In genomic region chr1:46342084-46342656, GRCh38 we compare ENCODE assay signal across 8 cellular contexts. TPM values are rescaled to one million over a fixed set of nuclear protein-coding genes. Genes with fewer than 3 reads are reported as not detected.
DNase-seq lines count a peak whose midpoint lies in the region; ATAC-seq and TF ChIP-seq lines count a peak whose summit lies in the region.

No MANE protein-coding gene starts in this region.

- H3K27ac Mint-ChIP-seq in CD4-positive, CD25-positive, alpha-beta regulatory T cell = peak overlapping the region; percentile 80 to 99 (median 99)
- H3K27ac Mint-ChIP-seq in activated B cell treated with CpG ODN at 0.5 μM for 24 hours = peak overlapping the region; percentile 98

- H3K4me3 ChIP-seq in CD4-positive, CD25-positive, alpha-beta regulatory T cell (ENCODE audit: low read depth, low read length) = no peak overlapping the region
- no peak overlapping the region for H3K4me3 ChIP-seq in vagina

- H3K27ac ChIP-seq in CD4-positive, CD25-positive, alpha-beta regulatory T cell (ENCODE audit: insufficient read depth, low read length, poor library complexity, severe bottlenecking) = peak overlapping the region; percentile 98
- peak overlapping the region; percentile 95 for H3K27ac ChIP-seq in vagina

- intact Hi-C loops in activated B cell treated with CpG ODN at 0.5 μM for 24 hours (cut with micrococcal nuclease) = loop anchor here (10.0 kb wide), 1 partner anchor 657 kb away; the partner anchor contains the start of genes GPBP1L1 and TMEM69
- intact Hi-C loops in vagina (cut with DNase I) = no loop called here

- H3K4me1 ChIP-seq in CD4-positive, CD25-positive, alpha-beta regulatory T cell (ENCODE audit: control insufficient read depth, insufficient read depth, low read length, poor library complexity, severe bottlenecking) = peaks cover 15% of the 10 kb centered on the region
- peaks cover 8% of the 10 kb centered on the region for H3K4me1 ChIP-seq in vagina

- no peaks in the 10 kb centered on the region for H3K9me3 ChIP-seq in CD4-positive, CD25-positive, alpha-beta regulatory T cell (ENCODE audit: control insufficient read depth in 2 of 2, low read length in 2 of 2)
- H3K9me3 ChIP-seq in vagina = no peaks in the 10 kb centered on the region

- H3K36me3 ChIP-seq in CD4-positive, CD25-positive, alpha-beta regulatory T cell (ENCODE audit: control insufficient read depth, insufficient read depth, low read length) = peaks cover 27% of the 10 kb centered on the region
- H3K36me3 ChIP-seq in vagina = peaks cover 0 to 35% of the 10 kb centered on the region in 2 donors

- DNase-seq in CD4-positive, CD25-positive, alpha-beta regulatory T cell = peak in 2 of 3 donors; percentile 13 to 37
- peak; percentile 20 for DNase-seq in HCEC 1CT
- DNase-seq in activated B cell treated with CpG ODN at 0.5 μM for 24 hours = no peak
- peak; percentile 27 for DNase-seq in iPS-NIHi7 (ENCODE audit: extremely low spot score)
- no peak for DNase-seq in vagina (ENCODE audit: extremely low spot score in 2 of 2)
- no peak for DNase-seq in activated gamma-delta T cell treated with Interleukin-2 at 50 U/mL for 16 hours

- TF ChIP-seq CTCF in activated B cell treated with CpG ODN at 0.5 μM for 24 hours (IDR thresholded peaks at IDR 0.05) (no peak), vagina (IDR thresholded peaks at IDR 0.05) (peak in 1 of 3 experiments; percentile 7)

- POLR2A ChIA-PET in activated B cell treated with CpG ODN at 0.5 μM for 24 hours (lab: Charles Lee) = interaction anchor here (1.1 to 4.9 kb wide), 3 partner anchors 9 to 38 kb away, joined by 3 to 66 read pairs (median 16); partner anchors contain the start of genes LRRC41 and UQCRH

- no peaks in the 10 kb centered on the region for H3K27me3 ChIP-seq in CD4-positive, CD25-positive, alpha-beta regulatory T cell (ENCODE audit: control insufficient read depth, insufficient read depth, low read length)
- H3K27me3 ChIP-seq in vagina = no peaks in the 10 kb centered on the region

- peaks cover 29% of the 10 kb centered on the region for H3K36me3 Mint-ChIP-seq in CD4-positive, CD25-positive, alpha-beta regulatory T cell
- peaks cover 50% of the 10 kb centered on the region for H3K36me3 Mint-ChIP-seq in activated B cell treated with CpG ODN at 0.5 μM for 24 hours (ENCODE audit: low read depth)

- no peak for TF ChIP-seq POLR2A in vagina (IDR thresholded peaks at IDR 0.05)

- CTCF ChIA-PET in activated B cell treated with CpG ODN at 0.5 μM for 24 hours (lab: Charles Lee) = interaction anchor here (1.1 to 3.6 kb wide), 4 partner anchors 9 to 119 kb away, joined by 5 to 22 read pairs (median 5); partner anchors contain the start of genes LRRC41 and UQCRH

- H3K4me3 Mint-ChIP-seq in CD4-positive, CD25-positive, alpha-beta regulatory T cell = peak overlapping the region; percentile 61 to 99 (median 96)
- H3K4me3 Mint-ChIP-seq in activated B cell treated with CpG ODN at 0.5 μM for 24 hours = peak overlapping the region; percentile 99

- no peaks in the 10 kb centered on the region for H3K9me3 Mint-ChIP-seq in CD4-positive, CD25-positive, alpha-beta regulatory T cell
- no peaks in the 10 kb centered on the region for H3K9me3 Mint-ChIP-seq in activated B cell treated with CpG ODN at 0.5 μM for 24 hours

- H3K27me3 Mint-ChIP-seq in CD4-positive, CD25-positive, alpha-beta regulatory T cell = no peaks in the 10 kb centered on the region
- H3K27me3 Mint-ChIP-seq in activated B cell treated with CpG ODN at 0.5 μM for 24 hours = no peaks in the 10 kb centered on the region

- H3K4me1 Mint-ChIP-seq in CD4-positive, CD25-positive, alpha-beta regulatory T cell = peaks cover 9 to 59% (median 39%) of the 10 kb centered on the region in 4 donors
- H3K4me1 Mint-ChIP-seq in activated B cell treated with CpG ODN at 0.5 μM for 24 hours = peaks cover 33% of the 10 kb centered on the region

- no peak for ATAC-seq in CD4-positive, CD25-positive, alpha-beta regulatory T cell (ENCODE audit: low read depth in 2 of 2)
- ATAC-seq in activated B cell treated with CpG ODN at 0.5 μM for 24 hours (ENCODE audit: low read depth) (peak; percentile 32), HG02840 (IDR thresholded peaks at IDR 0.05; ENCODE audit: low FRiP score, unreplicated experiment) (no peak), HG02623 (IDR thresholded peaks at IDR 0.05; ENCODE audit: unreplicated experiment) (no peak)

RNA-seq across cellular contexts. Expression of gene NSUN4, which starts 1.6 kb away (rescaled TPM):
- 33.4 TPM for total RNA-seq in CD4-positive, CD25-positive, alpha-beta regulatory T cell
- 10 to 100 TPM; 10.8 to 19.6 (median 15.7) TPM for polyA plus RNA-seq in CD4-positive, CD25-positive, alpha-beta regulatory T cell
- total RNA-seq in activated B cell treated with CpG ODN at 0.5 μM for 24 hours = 35.3 and 38.6 TPM in 2 replicates
- total RNA-seq in vagina = 21.4 TPM

RNA-seq across cellular contexts. Expression of gene UQCRH, which starts 38.7 kb away (rescaled TPM):
- total RNA-seq in CD4-positive, CD25-positive, alpha-beta regulatory T cell = 120 TPM
- 100 to 1,000 TPM; 299 to 357 (median 342) TPM for polyA plus RNA-seq in CD4-positive, CD25-positive, alpha-beta regulatory T cell
- 243 and 279 TPM in 2 replicates for total RNA-seq in activated B cell treated with CpG ODN at 0.5 μM for 24 hours
- 175 TPM for total RNA-seq in vagina

RNA-seq across cellular contexts. Expression of gene LRRC41, which starts 38.8 kb away (rescaled TPM):
- total RNA-seq in CD4-positive, CD25-positive, alpha-beta regulatory T cell = 35.0 TPM
- polyA plus RNA-seq in CD4-positive, CD25-positive, alpha-beta regulatory T cell = 10 to 100 TPM; 45.8 to 51.3 (median 50.7) TPM
- 59.5 and 60.2 TPM in 2 replicates for total RNA-seq in activated B cell treated with CpG ODN at 0.5 μM for 24 hours
- 58.4 TPM for total RNA-seq in vagina

RNA-seq across cellular contexts. Expression of gene FAAH, which starts 51.9 kb away (rescaled TPM):
- 7.3 TPM for total RNA-seq in CD4-positive, CD25-positive, alpha-beta regulatory T cell
- 1 to 10 TPM in 3 of 4 donors, under 1 TPM in 1; 0.86 to 2.2 (median 1.6) TPM for polyA plus RNA-seq in CD4-positive, CD25-positive, alpha-beta regulatory T cell
- total RNA-seq in activated B cell treated with CpG ODN at 0.5 μM for 24 hours = 5.1 and 6.4 TPM in 2 replicates
- total RNA-seq in vagina = 38.1 TPM

Comparison
In these comparisons a context has a peak if more than half of its experiments do, and no peak if none do; other contexts are left out.
1. DNase-seq: peak in CD4-positive, CD25-positive, alpha-beta regulatory T cell (2 of 3), HCEC 1CT (single experiment) and iPS-NIHi7 (single experiment); none in activated B cell treated with CpG ODN at 0.5 μM for 24 hours (single experiment), vagina (0 of 2) and activated gamma-delta T cell treated with Interleukin-2 at 50 U/mL for 16 hours (single experiment).